In the genomic region with DNA sequence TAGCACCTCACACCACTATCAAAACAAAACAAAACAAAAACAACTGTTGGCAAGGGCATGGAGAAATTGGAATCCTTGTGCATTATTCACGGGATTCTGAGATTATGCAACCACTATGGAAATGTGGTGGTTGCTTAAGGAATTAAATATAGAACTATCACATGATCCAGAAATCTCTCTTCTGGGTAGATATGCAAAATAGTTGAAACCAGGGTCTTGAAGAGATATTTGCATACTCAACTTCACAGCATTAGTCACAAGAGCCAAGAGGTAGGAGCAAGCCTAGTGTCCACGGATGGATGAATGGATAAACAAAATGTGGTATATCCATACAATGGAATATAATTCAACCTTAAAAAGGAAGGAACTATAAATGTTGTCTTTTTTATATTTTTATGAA, we compare ENCODE assay signal across 17 cellular contexts.
"Had no signal": no experiment of that assay in that cellular context is flagged by ENCODE, and none has a peak within 500 bp of the region (broad histone marks: within the 10 kb centered on the region; RNA-seq: fewer than 3 reads in every experiment).

No MANE protein-coding gene starts in this region.

- H3K36me3 ChIP-seq: prostate gland, upper lobe of right lung had no signal

- H3K9me3 Mint-ChIP-seq: effector memory CD8-positive, alpha-beta T cell had no signal

- H3K27ac ChIP-seq: epithelial cell of prostate, prostate gland, upper lobe of right lung had no signal

- H3K4me3 ChIP-seq: prostate gland, upper lobe of right lung had no signal

- DNase-seq: activated CD4-positive, alpha-beta T cell treated with anti-CD3 and anti-CD28 coated beads, Interleukin-2, amount 10 ng/mL, durations not matched to agents 7 days and 5 days; activated CD8-positive, alpha-beta memory T cell treated with anti-CD3 and anti-CD28 coated beads for 24 hours; activated gamma-delta T cell treated with Interleukin-2 at 50 U/mL for 16 hours; activated naive CD8-positive, alpha-beta T cell treated with anti-CD3 and anti-CD28 coated beads for 36 hours; cerebellar nuclear complex; effector memory CD8-positive, alpha-beta T cell; foreskin melanocyte; head of caudate nucleus; nephron progenitor cell; occipital lobe; right cardiac atrium; stimulated activated naive CD8-positive, alpha-beta T cell treated with anti-CD3 and anti-CD28 coated beads, Interleukin-15, amount 100 ng/mL, for 72 hours; upper lobe of right lung had no signal

- H3K27me3 ChIP-seq: upper lobe of right lung had no signal

- H3K27me3 Mint-ChIP-seq: activated CD4-positive, alpha-beta T cell treated with anti-CD3 and anti-CD28 coated beads, Interleukin-2, amount 10 ng/mL, durations not matched to agents 7 days and 5 days; activated naive CD8-positive, alpha-beta T cell treated with anti-CD3 and anti-CD28 coated beads for 36 hours; dendritic cell treated with granulocyte-macrophage colony-stimulating factor and Interleukin-4, amounts not matched to agents 40 ng/mL and 50 ng/mL, for 4 days; effector memory CD8-positive, alpha-beta T cell; stimulated activated naive CD8-positive, alpha-beta T cell treated with anti-CD3 and anti-CD28 coated beads, Interleukin-15, amount 100 ng/mL, for 72 hours had no signal

- H3K27ac Mint-ChIP-seq: activated CD4-positive, alpha-beta T cell treated with anti-CD3 and anti-CD28 coated beads, Interleukin-2, amount 10 ng/mL, durations not matched to agents 7 days and 5 days; activated naive CD8-positive, alpha-beta T cell treated with anti-CD3 and anti-CD28 coated beads for 36 hours; dendritic cell treated with granulocyte-macrophage colony-stimulating factor and Interleukin-4, amounts not matched to agents 40 ng/mL and 50 ng/mL, for 4 days; effector memory CD8-positive, alpha-beta T cell; nephron progenitor cell; stimulated activated naive CD8-positive, alpha-beta T cell treated with anti-CD3 and anti-CD28 coated beads, Interleukin-15, amount 100 ng/mL, for 72 hours; T-helper 2 cell treated with Interferon-gamma antibody and Interleukin-4, amounts not matched to agents 5 μg/mL and 100 μg/mL, for 36 hours had no signal

- H3K4me3 Mint-ChIP-seq: activated CD4-positive, alpha-beta T cell treated with anti-CD3 and anti-CD28 coated beads, Interleukin-2, amount 10 ng/mL, durations not matched to agents 7 days and 5 days; activated naive CD8-positive, alpha-beta T cell treated with anti-CD3 and anti-CD28 coated beads for 36 hours; dendritic cell treated with granulocyte-macrophage colony-stimulating factor and Interleukin-4, amounts not matched to agents 40 ng/mL and 50 ng/mL, for 4 days; effector memory CD8-positive, alpha-beta T cell; nephron progenitor cell; stimulated activated naive CD8-positive, alpha-beta T cell treated with anti-CD3 and anti-CD28 coated beads, Interleukin-15, amount 100 ng/mL, for 72 hours; T-helper 2 cell treated with Interferon-gamma antibody and Interleukin-4, amounts not matched to agents 5 μg/mL and 100 μg/mL, for 36 hours had no signal

- ATAC-seq: effector memory CD8-positive, alpha-beta T cell; right cardiac atrium; stimulated activated naive CD8-positive, alpha-beta T cell treated with anti-CD3 and anti-CD28 coated beads, Interleukin-15, amount 100 ng/mL, for 72 hours; upper lobe of right lung had no signal
